Comparison of ENCODE assay signal across 1 cellular context in the genomic region with DNA sequence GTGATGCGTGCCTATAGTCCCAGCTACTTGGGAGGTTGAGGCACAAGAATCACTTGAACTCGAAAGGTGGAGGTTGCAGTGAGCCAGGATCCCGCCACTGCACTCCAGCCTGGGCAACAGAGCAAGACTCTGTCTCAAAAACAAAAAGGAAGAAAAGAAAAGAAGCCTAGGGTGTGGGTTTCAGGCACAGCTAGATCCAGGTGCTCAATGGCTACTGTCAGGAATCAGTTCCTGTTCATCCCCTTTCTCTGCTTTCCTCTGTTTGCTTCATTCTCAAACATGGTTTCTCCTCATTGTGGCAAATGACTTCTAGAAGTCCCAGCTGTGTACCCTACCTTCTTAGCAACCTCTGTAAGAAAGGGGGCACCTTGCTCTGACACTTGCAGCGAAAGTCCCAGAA.
A peak's percentile ranks its signal among the peaks of the same experiment; 100 is the strongest.
TF ChIP-seq lines count a peak whose summit lies in the region.

No MANE protein-coding gene starts in this region.

TF ChIP-seq in HepG2, 621 proteins besides CTCF, POLR2A, EP300 and RAD21:
- TF ChIP-seq ZNF329 (CRISPR knock-in tag; IDR thresholded peaks at IDR 0.05; ENCODE audit: low read depth) (peak; percentile 97), RAD51 (IDR thresholded peaks at IDR 0.05; ENCODE audit: borderline replicate concordance) (no peak), SSRP1 (CRISPR knock-in tag; IDR thresholded peaks at IDR 0.05) (no peak), XRCC5 (optimal IDR thresholded peaks at IDR 0.05; ENCODE audit: low read length) (no peak)
- TF ChIP-seq, protein P1, sequence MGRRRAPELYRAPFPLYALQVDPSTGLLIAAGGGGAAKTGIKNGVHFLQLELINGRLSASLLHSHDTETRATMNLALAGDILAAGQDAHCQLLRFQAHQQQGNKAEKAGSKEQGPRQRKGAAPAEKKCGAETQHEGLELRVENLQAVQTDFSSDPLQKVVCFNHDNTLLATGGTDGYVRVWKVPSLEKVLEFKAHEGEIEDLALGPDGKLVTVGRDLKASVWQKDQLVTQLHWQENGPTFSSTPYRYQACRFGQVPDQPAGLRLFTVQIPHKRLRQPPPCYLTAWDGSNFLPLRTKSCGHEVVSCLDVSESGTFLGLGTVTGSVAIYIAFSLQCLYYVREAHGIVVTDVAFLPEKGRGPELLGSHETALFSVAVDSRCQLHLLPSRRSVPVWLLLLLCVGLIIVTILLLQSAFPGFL (CRISPR knock-in tag; IDR thresholded peaks at IDR 0.05) = no peak
- TF ChIP-seq, protein P2, sequence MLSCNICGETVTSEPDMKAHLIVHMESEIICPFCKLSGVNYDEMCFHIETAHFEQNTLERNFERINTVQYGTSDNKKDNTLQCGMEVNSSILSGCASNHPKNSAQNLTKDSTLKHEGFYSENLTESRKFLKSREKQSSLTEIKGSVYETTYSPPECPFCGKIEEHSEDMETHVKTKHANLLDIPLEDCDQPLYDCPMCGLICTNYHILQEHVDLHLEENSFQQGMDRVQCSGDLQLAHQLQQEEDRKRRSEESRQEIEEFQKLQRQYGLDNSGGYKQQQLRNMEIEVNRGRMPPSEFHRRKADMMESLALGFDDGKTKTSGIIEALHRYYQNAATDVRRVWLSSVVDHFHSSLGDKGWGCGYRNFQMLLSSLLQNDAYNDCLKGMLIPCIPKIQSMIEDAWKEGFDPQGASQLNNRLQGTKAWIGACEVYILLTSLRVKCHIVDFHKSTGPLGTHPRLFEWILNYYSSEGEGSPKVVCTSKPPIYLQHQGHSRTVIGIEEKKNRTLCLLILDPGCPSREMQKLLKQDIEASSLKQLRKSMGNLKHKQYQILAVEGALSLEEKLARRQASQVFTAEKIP (CRISPR knock-in tag; IDR thresholded peaks at IDR 0.05; ENCODE audit: borderline replicate concordance) = no peak
